Comparison of ENCODE assay signal across 1 cellular context in the genomic region with DNA sequence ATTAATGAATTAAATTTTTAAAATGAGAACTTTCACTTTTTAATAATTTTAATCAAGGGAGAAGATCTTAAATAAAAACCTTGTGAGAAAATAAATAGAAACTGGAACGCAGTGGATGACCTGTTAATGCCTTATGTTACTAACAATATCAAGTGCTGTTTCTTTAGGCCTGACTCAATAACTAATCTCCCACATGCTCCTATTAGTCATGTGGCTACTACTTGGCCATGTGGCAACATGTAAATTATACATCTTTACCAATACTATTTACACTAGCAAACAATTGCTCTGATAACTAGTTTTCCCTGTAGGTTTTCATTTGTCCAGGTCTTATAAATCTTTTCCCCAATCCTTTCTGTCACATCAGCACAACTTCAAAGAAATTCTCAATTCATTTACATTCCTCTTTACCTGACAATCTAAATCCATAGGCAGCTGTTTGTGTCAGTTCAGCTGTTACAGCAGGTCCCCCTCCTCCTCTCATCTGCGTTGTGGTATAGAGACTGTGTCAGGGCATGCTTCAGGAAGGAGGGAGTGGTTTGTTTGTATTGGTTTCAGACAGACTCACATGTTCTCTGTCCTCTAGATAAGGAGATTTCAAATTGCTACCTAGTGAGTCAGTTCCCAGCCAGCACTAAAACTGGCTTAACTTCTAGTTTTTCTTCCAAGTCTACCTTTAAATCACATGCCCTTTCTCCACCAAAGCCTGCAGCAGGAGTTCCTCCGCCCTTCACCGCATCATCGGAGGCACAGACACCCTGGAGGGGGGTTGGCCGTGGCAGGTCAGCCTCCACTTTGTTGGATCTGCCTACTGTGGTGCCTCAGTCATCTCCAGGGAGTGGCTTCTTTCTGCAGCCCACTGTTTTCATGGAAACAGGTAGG.
TF ChIP-seq lines count a peak whose summit lies in the region.

No MANE protein-coding gene starts in this region.

TF ChIP-seq in IMR-90, 13 proteins besides CTCF, POLR2A, EP300 and RAD21:
- TF ChIP-seq, protein P1, sequence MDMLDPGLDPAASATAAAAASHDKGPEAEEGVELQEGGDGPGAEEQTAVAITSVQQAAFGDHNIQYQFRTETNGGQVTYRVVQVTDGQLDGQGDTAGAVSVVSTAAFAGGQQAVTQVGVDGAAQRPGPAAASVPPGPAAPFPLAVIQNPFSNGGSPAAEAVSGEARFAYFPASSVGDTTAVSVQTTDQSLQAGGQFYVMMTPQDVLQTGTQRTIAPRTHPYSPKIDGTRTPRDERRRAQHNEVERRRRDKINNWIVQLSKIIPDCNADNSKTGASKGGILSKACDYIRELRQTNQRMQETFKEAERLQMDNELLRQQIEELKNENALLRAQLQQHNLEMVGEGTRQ (IDR thresholded peaks at IDR 0.05; ENCODE audit: low read depth, low read length), result peak; percentile 85
- TF ChIP-seq SMC3 (IDR thresholded peaks at IDR 0.05; ENCODE audit: low read depth, low read length), result no peak
- TF ChIP-seq MAZ (IDR thresholded peaks at IDR 0.05; ENCODE audit: borderline replicate concordance, low read depth, low read length), result no peak
- peak; percentile 82 for TF ChIP-seq BHLHE40 (IDR thresholded peaks at IDR 0.05; ENCODE audit: low read depth, low read length)
- TF ChIP-seq MAFK (IDR thresholded peaks at IDR 0.05; ENCODE audit: low read depth, low read length), result peak; percentile 64; the same call in 1 of the 2 replicates
- TF ChIP-seq MXI1 (IDR thresholded peaks at IDR 0.05; ENCODE audit: borderline replicate concordance, low read depth, low read length), result peak; percentile 75
- TF ChIP-seq NFE2L2 (IDR thresholded peaks at IDR 0.05; ENCODE audit: low read depth, low read length), result no peak
- TF ChIP-seq CEBPB (IDR thresholded peaks at IDR 0.05; ENCODE audit: low read depth, low read length), result peak; percentile 78
- TF ChIP-seq ELK1 (IDR thresholded peaks at IDR 0.05; ENCODE audit: borderline replicate concordance, low read depth, low read length), result no peak
- TF ChIP-seq RFX5 (IDR thresholded peaks at IDR 0.05; ENCODE audit: low read depth, low read length), result no peak
- TF ChIP-seq FOS (IDR thresholded peaks at IDR 0.05; ENCODE audit: low read depth, low read length), result peak; percentile 52; the same call in 1 of the 2 replicates
- TF ChIP-seq CHD1 (IDR thresholded peaks at IDR 0.05; ENCODE audit: low read depth, low read length), result peak; percentile 66; the same call in 1 of the 2 replicates
- no peak for TF ChIP-seq RCOR1 (IDR thresholded peaks at IDR 0.05; ENCODE audit: insufficient replicate concordance, low read length)
